8 cellular contexts compared by ENCODE assay signal in genomic region chr6:127266892-127267741, GRCh38. TPM values are rescaled to one million over a fixed set of nuclear protein-coding genes. Genes with fewer than 3 reads are reported as not detected.
A peak's percentile ranks its signal among the peaks of the same experiment; 100 is the strongest.
DNase-seq lines count a peak whose midpoint lies in the region; ATAC-seq, FAIRE-seq and TF ChIP-seq lines count a peak whose summit lies in the region.

No MANE protein-coding gene starts in this region.

- H3K79me2 ChIP-seq in OCI-LY3 (ENCODE audit: low read length): peaks cover 49% of the 10 kb centered on the region

- intact Hi-C loops in esophagus muscularis mucosa (cut with DNase I): no loop called here

- POLR2A ChIA-PET in naive thymus-derived CD8-positive, alpha-beta T cell (lab: Charles Lee): interaction anchor here (0.6 to 2.7 kb wide), 8 partner anchors 9 to 1485 kb away, joined by 3 to 13 read pairs (median 4); partner anchors contain the start of genes ECHDC1, NCOA7 and TRMT11

- peaks cover 22 to 52% (median 39%) of the 10 kb centered on the region in 4 donors for H3K4me1 Mint-ChIP-seq in CD4-positive, CD25-positive, alpha-beta regulatory T cell
- peaks cover 37% of the 10 kb centered on the region for H3K4me1 Mint-ChIP-seq in activated T-cell treated with anti-CD3 and anti-CD28 coated beads, Interleukin-2, amount 50 U/mL, for 24 hours (ENCODE audit: low read depth)
- peaks cover 21 to 51% (median 42%) of the 10 kb centered on the region in 4 donors for H3K4me1 Mint-ChIP-seq in naive thymus-derived CD8-positive, alpha-beta T cell

- H3K4me3 Mint-ChIP-seq in CD4-positive, CD25-positive, alpha-beta regulatory T cell: peak overlapping the region; percentile 97 to 100 (median 99)
- peak overlapping the region; percentile 89 for H3K4me3 Mint-ChIP-seq in activated T-cell treated with anti-CD3 and anti-CD28 coated beads, Interleukin-2, amount 50 U/mL, for 24 hours
- H3K4me3 Mint-ChIP-seq in naive thymus-derived CD8-positive, alpha-beta T cell: peak overlapping the region; percentile 94 to 100 (median 99)

- peaks cover 12% of the 10 kb centered on the region for H4K20me1 ChIP-seq in OCI-LY3 (ENCODE audit: insufficient read depth, low read length)

- peaks cover 2% of the 10 kb centered on the region for H3K36me3 Mint-ChIP-seq in CD4-positive, CD25-positive, alpha-beta regulatory T cell
- peaks cover 27% of the 10 kb centered on the region for H3K36me3 Mint-ChIP-seq in activated T-cell treated with anti-CD3 and anti-CD28 coated beads, Interleukin-2, amount 50 U/mL, for 24 hours (ENCODE audit: low read depth)
- H3K36me3 Mint-ChIP-seq in naive thymus-derived CD8-positive, alpha-beta T cell: peaks cover 0 to 8% (median 2%) of the 10 kb centered on the region in 3 donors

- ATAC-seq in CD4-positive, CD25-positive, alpha-beta regulatory T cell (ENCODE audit: low read depth in 2 of 2): peak; percentile 51 to 54
- ATAC-seq in HG03432 (IDR thresholded peaks at IDR 0.05; ENCODE audit: unreplicated experiment): peak; percentile 81
- peak; percentile 61 to 66 for ATAC-seq in naive thymus-derived CD8-positive, alpha-beta T cell

- peak; percentile 93 for TF ChIP-seq POLR2A in esophagus muscularis mucosa (IDR thresholded peaks at IDR 0.05; ENCODE audit: low read depth)

- H3K9me3 Mint-ChIP-seq in CD4-positive, CD25-positive, alpha-beta regulatory T cell: peaks cover 0 to 2% (median 0%) of the 10 kb centered on the region in 7 donors
- H3K9me3 Mint-ChIP-seq in activated T-cell treated with anti-CD3 and anti-CD28 coated beads, Interleukin-2, amount 50 U/mL, for 24 hours: no peaks in the 10 kb centered on the region
- H3K9me3 Mint-ChIP-seq in naive thymus-derived CD8-positive, alpha-beta T cell: no peaks in the 10 kb centered on the region

- H3K9ac ChIP-seq in OCI-LY3 (ENCODE audit: low read length) (peak overlapping the region; percentile 88), stomach smooth muscle (ENCODE audit: low read length in 2 of 2) (peak overlapping the region; percentile 88)

- TF ChIP-seq CTCF in OCI-LY3 (IDR thresholded peaks at IDR 0.05; ENCODE audit: low read depth, low read length) (no peak), esophagus muscularis mucosa (IDR thresholded peaks at IDR 0.05) (no peak)

- peak overlapping the region; percentile 79 for H3K4me2 ChIP-seq in OCI-LY3 (ENCODE audit: low read length)

- H3K27me3 Mint-ChIP-seq in CD4-positive, CD25-positive, alpha-beta regulatory T cell: peaks cover 6% of the 10 kb centered on the region
- H3K27me3 Mint-ChIP-seq in activated T-cell treated with anti-CD3 and anti-CD28 coated beads, Interleukin-2, amount 50 U/mL, for 24 hours: no peaks in the 10 kb centered on the region
- peaks cover 0 to 2% (median 0%) of the 10 kb centered on the region in 5 donors for H3K27me3 Mint-ChIP-seq in naive thymus-derived CD8-positive, alpha-beta T cell

- H2AFZ ChIP-seq in OCI-LY3 (ENCODE audit: low read depth, low read length): peak overlapping the region; percentile 99

- WGBS in esophagus muscularis mucosa: 4% methylated on average over 16 of the region's 67 CpGs

- no peak for TF ChIP-seq EP300 in esophagus muscularis mucosa (IDR thresholded peaks at IDR 0.05)

- no peaks in the 10 kb centered on the region for H3K36me3 ChIP-seq in CD4-positive, CD25-positive, alpha-beta regulatory T cell (ENCODE audit: control insufficient read depth, insufficient read depth, low read length)
- H3K36me3 ChIP-seq in OCI-LY3 (replicated peaks; ENCODE audit: low read depth, low read length) (peaks cover 4% of the 10 kb centered on the region), esophagus muscularis mucosa (no peaks in the 10 kb centered on the region), stomach smooth muscle (ENCODE audit: control insufficient read depth in 2 of 2, insufficient read depth in 2 of 2, low read length in 2 of 2) (no peaks in the 10 kb centered on the region)

- peak overlapping the region; percentile 94 for H3K4me3 ChIP-seq in CD4-positive, CD25-positive, alpha-beta regulatory T cell (ENCODE audit: low read depth, low read length)
- peak overlapping the region; percentile 92 for H3K4me3 ChIP-seq in OCI-LY3 (ENCODE audit: low read length)
- peak overlapping the region; percentile 79 to 95 (median 90) for H3K4me3 ChIP-seq in esophagus muscularis mucosa
- H3K4me3 ChIP-seq in stomach smooth muscle (ENCODE audit: low read length in 2 of 2): peak overlapping the region; percentile 86 to 89

- H3K27ac ChIP-seq in CD4-positive, CD25-positive, alpha-beta regulatory T cell (ENCODE audit: insufficient read depth, low read length, poor library complexity, severe bottlenecking): peak overlapping the region; percentile 90
- H3K27ac ChIP-seq in OCI-LY3 (ENCODE audit: low read length) (peak overlapping the region; percentile 92), esophagus muscularis mucosa (replicated peaks in 1 of 4) (peak overlapping the region; percentile 98 to 100 (median 99)), stomach smooth muscle (ENCODE audit: low read length) (peak overlapping the region; percentile 90)

- no peak for FAIRE-seq in GM19239 (lab: Jason Lieb, UNC)

- H3K4me1 ChIP-seq in CD4-positive, CD25-positive, alpha-beta regulatory T cell (ENCODE audit: control insufficient read depth, insufficient read depth, low read length, poor library complexity, severe bottlenecking): peaks cover 14% of the 10 kb centered on the region
- H3K4me1 ChIP-seq in OCI-LY3 (ENCODE audit: low read length) (peaks cover 14% of the 10 kb centered on the region), esophagus muscularis mucosa (peaks cover 25 to 45% (median 33%) of the 10 kb centered on the region in 4 donors), stomach smooth muscle (ENCODE audit: control insufficient read depth, insufficient read depth, low read length) (no peaks in the 10 kb centered on the region)

- peak; percentile 32 to 60 (median 38) for DNase-seq in CD4-positive, CD25-positive, alpha-beta regulatory T cell
- DNase-seq in GM19239 (ENCODE audit: insufficient read length, low spot score) (peak; percentile 34), esophagus muscularis mucosa (ENCODE audit: extremely low spot score) (no peak)
- peak; percentile 77 for DNase-seq in activated T-cell treated with anti-CD3 and anti-CD28 coated beads, Interleukin-2, amount 50 U/mL, for 24 hours
- peak; percentile 20 to 75 (median 45) for DNase-seq in naive thymus-derived CD8-positive, alpha-beta T cell

- peaks cover 4% of the 10 kb centered on the region for H3K27me3 ChIP-seq in CD4-positive, CD25-positive, alpha-beta regulatory T cell (ENCODE audit: control insufficient read depth, insufficient read depth, low read length)
- H3K27me3 ChIP-seq in OCI-LY3 (ENCODE audit: low read depth, low read length) (no peaks in the 10 kb centered on the region), esophagus muscularis mucosa (no peaks in the 10 kb centered on the region), stomach smooth muscle (ENCODE audit: control insufficient read depth in 1 of 2, insufficient read depth in 2 of 2, low read length in 2 of 2) (no peaks in the 10 kb centered on the region)

- H3K9me3 ChIP-seq in CD4-positive, CD25-positive, alpha-beta regulatory T cell (ENCODE audit: control insufficient read depth in 2 of 2, low read length in 2 of 2): no peaks in the 10 kb centered on the region
- no peaks in the 10 kb centered on the region for H3K9me3 ChIP-seq in OCI-LY3 (ENCODE audit: insufficient read depth, low read length)
- no peaks in the 10 kb centered on the region for H3K9me3 ChIP-seq in esophagus muscularis mucosa
- H3K9me3 ChIP-seq in stomach smooth muscle (ENCODE audit: control insufficient read depth in 2 of 2, low read length in 2 of 2): no peaks in the 10 kb centered on the region

- H3K27ac Mint-ChIP-seq in CD4-positive, CD25-positive, alpha-beta regulatory T cell: peak overlapping the region; percentile 95 to 99 (median 99)
- peak overlapping the region; percentile 100 for H3K27ac Mint-ChIP-seq in activated T-cell treated with anti-CD3 and anti-CD28 coated beads, Interleukin-2, amount 50 U/mL, for 24 hours
- peak overlapping the region; percentile 94 to 100 (median 98) for H3K27ac Mint-ChIP-seq in naive thymus-derived CD8-positive, alpha-beta T cell

RNA-seq across cellular contexts. Expression of gene RNF146, which starts 0.5 kb away (rescaled TPM):
- total RNA-seq in CD4-positive, CD25-positive, alpha-beta regulatory T cell: 14.0 TPM
- 10 to 100 TPM in 2 of 4 donors, 1 to 10 TPM in 2; 7.9 to 17.5 (median 13.2) TPM for polyA plus RNA-seq in CD4-positive, CD25-positive, alpha-beta regulatory T cell
- total RNA-seq in esophagus muscularis mucosa: 10 to 100 TPM; 48.7 to 57.7 (median 54.8) TPM
- total RNA-seq in naive thymus-derived CD8-positive, alpha-beta T cell: 10 to 100 TPM; 31.1 to 38.5 TPM
- polyA plus RNA-seq in naive thymus-derived CD8-positive, alpha-beta T cell: 10 to 100 TPM in 1 of 3 donors, 1 to 10 TPM in 2; 8.6 to 11.6 (median 9.3) TPM
